In genomic region chr6:148580442-148580841, GRCh38 we compare ENCODE assay signal across 22 cellular contexts.
DNase-seq lines count a peak whose midpoint lies in the region; ATAC-seq and FAIRE-seq lines count a peak whose summit lies in the region.
"Had no signal": no experiment of that assay in that cellular context is flagged by ENCODE, and none has a peak within 500 bp of the region (broad histone marks: within the 10 kb centered on the region; RNA-seq: fewer than 3 reads in every experiment).

No MANE protein-coding gene starts in this region.

- peak; percentile 21 for DNase-seq in activated CD4-positive, alpha-beta T cell treated with anti-CD3 and anti-CD28 coated beads, Interleukin-2, amount 10 ng/mL, durations not matched to agents 24 days and 14 days
- no peak for DNase-seq in activated CD4-positive, alpha-beta T cell treated with anti-CD3 and anti-CD28 coated beads for 36 hours
- DNase-seq in MV-4-11 (lab: John Stamatoyannopoulos, UW) (peak; percentile 16), kidney tubule cell (ENCODE audit: low spot score) (peak; percentile 54), GM19239 (ENCODE audit: insufficient read length, low spot score) (no peak)
- DNase-seq: CD4-positive, CD25-positive, alpha-beta regulatory T cell; DMS153; GDM1; GM23248; H7; NCI-H2029; NCI-H446 treated with DMSO at 0.1 percent for 48 hours; NCI-H526; NCI-H82; NK-92 treated with Interleukin-12 subunit alpha and Interleukin-12 subunit beta, amount 100 ng/mL, for 24 hours; PC-9; SJCRH30 had no signal

- H3K36me3 Mint-ChIP-seq in activated CD4-positive, alpha-beta T cell treated with anti-CD3 and anti-CD28 coated beads, Interleukin-2, amount 10 ng/mL, durations not matched to agents 24 days and 14 days (ENCODE audit: low read depth) = no peaks in the 10 kb centered on the region
- H3K36me3 Mint-ChIP-seq in activated CD4-positive, alpha-beta T cell treated with anti-CD3 and anti-CD28 coated beads for 36 hours (ENCODE audit: low read depth) = no peaks in the 10 kb centered on the region

- H3K27me3 Mint-ChIP-seq in activated CD4-positive, alpha-beta T cell treated with anti-CD3 and anti-CD28 coated beads, Interleukin-2, amount 10 ng/mL, durations not matched to agents 24 days and 14 days = peaks cover 44% of the 10 kb centered on the region
- peaks cover 43% of the 10 kb centered on the region for H3K27me3 Mint-ChIP-seq in activated CD4-positive, alpha-beta T cell treated with anti-CD3 and anti-CD28 coated beads for 36 hours

- H3K9me3 Mint-ChIP-seq in activated CD4-positive, alpha-beta T cell treated with anti-CD3 and anti-CD28 coated beads, Interleukin-2, amount 10 ng/mL, durations not matched to agents 24 days and 14 days = peaks cover 9% of the 10 kb centered on the region
- peaks cover 7% of the 10 kb centered on the region for H3K9me3 Mint-ChIP-seq in activated CD4-positive, alpha-beta T cell treated with anti-CD3 and anti-CD28 coated beads for 36 hours (ENCODE audit: low read depth)

- no peak for FAIRE-seq in GM19239 (lab: Jason Lieb, UNC)
- FAIRE-seq: GM12878 had no signal

- ATAC-seq in activated CD4-positive, alpha-beta T cell treated with anti-CD3 and anti-CD28 coated beads for 36 hours = no peak
- ATAC-seq in HG03442 (IDR thresholded peaks at IDR 0.05; ENCODE audit: unreplicated experiment) (no peak), HG03095 (IDR thresholded peaks at IDR 0.05; ENCODE audit: unreplicated experiment) (no peak)
- ATAC-seq: GM12878, Right ventricle myocardium inferior, SK-N-SH treated with all-trans-retinoic acid at 6 μM for 48 hours had no signal

- CTCF ChIA-PET in activated CD4-positive, alpha-beta T cell treated with anti-CD3 and anti-CD28 coated beads for 36 hours (lab: Charles Lee) = interaction anchor here (0.6 kb wide), 1 partner anchor 354 kb away, joined by 3 read pairs; no protein-coding TSS in a partner anchor

- H3K4me3 Mint-ChIP-seq in activated CD4-positive, alpha-beta T cell treated with anti-CD3 and anti-CD28 coated beads, Interleukin-2, amount 10 ng/mL, durations not matched to agents 24 days and 14 days = no peak overlapping the region
- H3K4me3 Mint-ChIP-seq in activated CD4-positive, alpha-beta T cell treated with anti-CD3 and anti-CD28 coated beads for 36 hours = no peak overlapping the region
- H3K4me3 Mint-ChIP-seq: CD4-positive, CD25-positive, alpha-beta regulatory T cell had no signal

- POLR2A ChIA-PET in activated CD4-positive, alpha-beta T cell treated with anti-CD3 and anti-CD28 coated beads for 36 hours (lab: Charles Lee) = interaction anchor here (0.6 kb wide), 1 partner anchor 504 kb away, joined by 6 read pairs; no protein-coding TSS in a partner anchor

- intact Hi-C loops in activated CD4-positive, alpha-beta T cell treated with anti-CD3 and anti-CD28 coated beads, Interleukin-2, amount 10 ng/mL, durations not matched to agents 24 days and 14 days (cut with micrococcal nuclease) = no loop called here
- intact Hi-C loops in activated CD4-positive, alpha-beta T cell treated with anti-CD3 and anti-CD28 coated beads for 36 hours (cut with DNase I, micrococcal nuclease) = no loop called here

- no peak overlapping the region for H3K27ac Mint-ChIP-seq in activated CD4-positive, alpha-beta T cell treated with anti-CD3 and anti-CD28 coated beads, Interleukin-2, amount 10 ng/mL, durations not matched to agents 24 days and 14 days
- no peak overlapping the region for H3K27ac Mint-ChIP-seq in activated CD4-positive, alpha-beta T cell treated with anti-CD3 and anti-CD28 coated beads for 36 hours
- H3K27ac Mint-ChIP-seq: CD4-positive, CD25-positive, alpha-beta regulatory T cell had no signal

- H3K4me1 Mint-ChIP-seq in activated CD4-positive, alpha-beta T cell treated with anti-CD3 and anti-CD28 coated beads, Interleukin-2, amount 10 ng/mL, durations not matched to agents 24 days and 14 days = no peaks in the 10 kb centered on the region
- H3K4me1 Mint-ChIP-seq in activated CD4-positive, alpha-beta T cell treated with anti-CD3 and anti-CD28 coated beads for 36 hours = peaks cover 5% of the 10 kb centered on the region
- H3K4me1 Mint-ChIP-seq: CD4-positive, CD25-positive, alpha-beta regulatory T cell had no signal

Comparison
In these comparisons a context has a peak if more than half of its experiments do, and no peak if none do; other contexts are left out.
1. DNase-seq: peak in activated CD4-positive, alpha-beta T cell treated with anti-CD3 and anti-CD28 coated beads, Interleukin-2, amount 10 ng/mL, durations not matched to agents 24 days and 14 days (single experiment), MV-4-11 (single experiment) and kidney tubule cell (single experiment); none in activated CD4-positive, alpha-beta T cell treated with anti-CD3 and anti-CD28 coated beads for 36 hours (single experiment) and GM19239 (single experiment).